20 cellular contexts compared by ENCODE assay signal in genomic region chr22:39356464-39356863, GRCh38. TPM values are rescaled to one million over a fixed set of nuclear protein-coding genes. Genes with fewer than 3 reads are reported as not detected.
DNase-seq lines count a peak whose midpoint lies in the region; ATAC-seq and TF ChIP-seq lines count a peak whose summit lies in the region.
"Had no signal": no experiment of that assay in that cellular context is flagged by ENCODE, and none has a peak within 500 bp of the region (broad histone marks: within the 10 kb centered on the region; RNA-seq: fewer than 3 reads in every experiment).

No MANE protein-coding gene starts in this region.

- no peaks in the 10 kb centered on the region for H3K27me3 ChIP-seq in HAP-1 (ENCODE audit: low read depth)
- H3K27me3 ChIP-seq: body of pancreas, esophagus muscularis mucosa had no signal

- H3K4me1 Mint-ChIP-seq in progenitor cell of endocrine pancreas (ENCODE audit: low read depth) = peaks cover 18% of the 10 kb centered on the region

- peak; percentile 75 for ATAC-seq in esophagus mucosa
- ATAC-seq in HG02763 (IDR thresholded peaks at IDR 0.05; ENCODE audit: unreplicated experiment) = no peak
- ATAC-seq: activated T-cell treated with anti-CD3 and anti-CD28 coated beads, Interleukin-2, amount 50 U/mL, for 4 hours; body of pancreas; right cardiac atrium; stimulated activated naive CD8-positive, alpha-beta T cell treated with anti-CD3 and anti-CD28 coated beads, Interleukin-15, Interleukin-2, amounts not matched to agents 100 U/mL and 50 U/mL, for 24 hours had no signal

- in situ Hi-C loops in HAP-1 (cut with MboI; ENCODE audit: low sequenced_read_pairs) = no loop called here

- H3K4me3 ChIP-seq in HAP-1 = no peak overlapping the region
- H3K4me3 ChIP-seq: body of pancreas, esophagus muscularis mucosa had no signal

- H3K9me3 ChIP-seq in HAP-1 = no peaks in the 10 kb centered on the region
- H3K9me3 ChIP-seq: body of pancreas, esophagus muscularis mucosa had no signal

- H3K4me1 ChIP-seq in HAP-1 = peaks cover 5% of the 10 kb centered on the region; the same call in 1 of the 2 replicates

- H3K36me3 Mint-ChIP-seq in progenitor cell of endocrine pancreas (ENCODE audit: insufficient read depth) = peaks cover 14% of the 10 kb centered on the region
- H3K36me3 Mint-ChIP-seq: activated naive CD8-positive, alpha-beta T cell had no signal

- H3K4me3 Mint-ChIP-seq in progenitor cell of endocrine pancreas (ENCODE audit: low read depth) = no peak overlapping the region
- H3K4me3 Mint-ChIP-seq: activated naive CD8-positive, alpha-beta T cell; activated T-cell treated with anti-CD3 and anti-CD28 coated beads, Interleukin-2, amount 50 U/mL, for 4 hours had no signal

- TF ChIP-seq CTCF in progenitor cell of endocrine pancreas (IDR thresholded peaks at IDR 0.05; ENCODE audit: unreplicated experiment) = no peak

- H3K27me3 Mint-ChIP-seq in progenitor cell of endocrine pancreas = no peaks in the 10 kb centered on the region
- H3K27me3 Mint-ChIP-seq: activated naive CD8-positive, alpha-beta T cell had no signal

- DNase-seq in NCI-H1105 (lab: John Stamatoyannopoulos, UW) (peak; percentile 2), NCI-H1105 treated with DMSO at 0.1 percent for 48 hours (lab: John Stamatoyannopoulos, UW) (no peak), NCI-H524 (lab: John Stamatoyannopoulos, UW) (peak; percentile 95 to 97), progenitor cell of endocrine pancreas (ENCODE audit: low spot score, unreplicated experiment) (no peak), HPDE6-E6E7 (ENCODE audit: extremely low spot score) (no peak), HAP-1 (ENCODE audit: low spot score in 2 of 2) (no peak)
- DNase-seq: 8988T; activated CD4-positive, alpha-beta T cell treated with anti-CD3 and anti-CD28 coated beads, Interleukin-2, amount 50 U/mL, for 48 hours; activated T-cell treated with anti-CD3 and anti-CD28 coated beads, Interleukin-2, amount 50 U/mL, for 4 hours; body of pancreas; NCI-H187; stimulated activated CD4-positive, alpha-beta T cell treated with anti-CD3 and anti-CD28 coated beads, Interleukin-15, amount 100 ng/mL, for 24 hours; stimulated activated naive CD8-positive, alpha-beta T cell treated with anti-CD3 and anti-CD28 coated beads, Interleukin-15, Interleukin-2, amounts not matched to agents 100 U/mL and 50 U/mL, for 24 hours had no signal

- peak overlapping the region; percentile 76 for H3K27ac Mint-ChIP-seq in progenitor cell of endocrine pancreas
- H3K27ac Mint-ChIP-seq: activated naive CD8-positive, alpha-beta T cell had no signal

- no peaks in the 10 kb centered on the region for H3K36me3 ChIP-seq in HAP-1 (replicated peaks)

- H3K9me3 Mint-ChIP-seq in progenitor cell of endocrine pancreas (ENCODE audit: low read depth) = no peaks in the 10 kb centered on the region
- H3K9me3 Mint-ChIP-seq: activated T-cell treated with anti-CD3 and anti-CD28 coated beads, Interleukin-2, amount 50 U/mL, for 4 hours; nephron had no signal

RNA-seq across cellular contexts. Expression of gene SYNGR1, which starts 6.7 kb away (rescaled TPM):
- 23.0 TPM for total RNA-seq in esophagus mucosa
- 36.8 and 38.0 TPM in 2 replicates for total RNA-seq in progenitor cell of endocrine pancreas
- total RNA-seq: HT-29 had no signal

RNA-seq across cellular contexts. Expression of gene RPL3, which starts 37.0 kb away (rescaled TPM):
- total RNA-seq in esophagus mucosa (1,774 TPM), progenitor cell of endocrine pancreas (2,433 and 2,506 TPM in 2 replicates)

RNA-seq across cellular contexts. Expression of gene TAB1, which starts 43.1 kb away (rescaled TPM):
- 10.9 TPM for total RNA-seq in esophagus mucosa
- total RNA-seq in progenitor cell of endocrine pancreas = 31.2 and 40.6 TPM in 2 replicates

Comparison
In these comparisons a context has a peak if more than half of its experiments do, and no peak if none do; other contexts are left out.
1. DNase-seq: peak in NCI-H1105 (single experiment) and NCI-H524 (2 of 2); none in NCI-H1105 treated with DMSO at 0.1 percent for 48 hours (single experiment), progenitor cell of endocrine pancreas (single experiment), HPDE6-E6E7 (single experiment) and HAP-1 (0 of 2).